ENCODE assay signal across 10 cellular contexts in the genomic region with DNA sequence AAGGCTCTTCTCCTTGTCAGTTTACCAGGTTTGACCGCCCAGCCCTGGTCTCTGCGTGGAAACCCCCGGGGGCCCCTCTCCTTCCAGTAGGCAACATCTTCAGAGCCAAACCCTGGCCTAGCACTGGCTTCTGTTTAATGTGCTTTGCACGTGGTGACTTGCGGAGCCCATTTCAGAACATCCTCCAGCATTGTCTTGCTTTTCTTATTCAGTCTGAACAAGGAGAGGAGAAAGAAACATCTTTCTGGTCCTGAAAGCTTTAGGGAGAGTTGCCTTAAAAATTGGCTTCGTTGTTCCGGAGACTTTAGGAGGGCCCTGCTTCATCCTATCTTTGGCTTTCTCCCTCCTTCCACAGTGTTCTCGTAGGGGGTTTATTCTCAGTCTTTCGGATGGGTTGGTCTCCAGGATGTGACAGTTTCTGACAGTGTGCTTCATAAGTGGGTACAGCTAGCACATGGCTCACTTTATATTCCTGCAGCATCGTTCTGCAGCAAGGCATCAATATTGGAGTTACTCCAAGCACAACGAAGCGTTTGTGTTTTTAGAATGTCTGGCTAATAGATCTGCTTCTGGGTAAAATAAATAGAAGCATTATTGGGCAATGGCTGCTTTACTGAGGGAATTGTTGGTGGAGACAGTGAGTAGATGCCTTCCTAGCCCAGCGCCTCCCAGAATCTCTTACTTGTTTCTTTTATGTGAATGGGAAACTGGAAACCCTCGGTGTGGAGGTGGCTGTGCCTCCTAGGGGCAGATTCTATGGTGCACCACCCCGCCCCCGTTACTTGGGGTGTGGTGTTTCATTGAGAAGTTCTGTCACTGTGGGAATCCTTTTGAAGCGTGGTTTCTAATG. TPM values are rescaled to one million over a fixed set of nuclear protein-coding genes. Genes with fewer than 3 reads are reported as not detected.
A peak's percentile ranks its signal among the peaks of the same experiment; 100 is the strongest.
DNase-seq lines count a peak whose midpoint lies in the region; TF ChIP-seq lines count a peak whose summit lies in the region.
"Had no signal": no experiment of that assay in that cellular context is flagged by ENCODE, and none has a peak within 500 bp of the region (broad histone marks: within the 10 kb centered on the region; RNA-seq: fewer than 3 reads in every experiment).

No MANE protein-coding gene starts in this region.

- peak overlapping the region; percentile 80 for H3K4me2 ChIP-seq in mesendoderm (ENCODE audit: low read length)

- intact Hi-C loops in uterus (cut with DNase I; ENCODE audit: low total_unique reads) = no loop called here

- no peaks in the 10 kb centered on the region for H3K9me3 ChIP-seq in uterus

- no CpG with 5 or more reads among the region's 17 CpGs for WGBS in mesendoderm (ENCODE audit: extremely low coverage, insufficient coverage, low lambda C conversion rate)

- peak overlapping the region; percentile 59 for H3K56ac ChIP-seq in mesendoderm (ENCODE audit: low read length)

- H3K4me1 ChIP-seq in mesendoderm (ENCODE audit: control insufficient read depth, low read depth, low read length) = peaks cover 9% of the 10 kb centered on the region
- peaks cover 0 to 5% of the 10 kb centered on the region in 2 donors for H3K4me1 ChIP-seq in uterus

- no peak for TF ChIP-seq POLR2A in uterus (IDR thresholded peaks at IDR 0.05)

- TF ChIP-seq CTCF in coronary artery (IDR thresholded peaks at IDR 0.05) (no peak), uterus (IDR thresholded peaks at IDR 0.05) (no peak)

- H2BK120ac ChIP-seq in mesendoderm (ENCODE audit: low read depth, low read length) = no peak overlapping the region

- H3K18ac ChIP-seq in mesendoderm (ENCODE audit: low read length) = peak overlapping the region; percentile 100

- H2BK15ac ChIP-seq in mesendoderm (replicated peaks; ENCODE audit: low read depth) = no peak overlapping the region

- no peak overlapping the region for H2BK5ac ChIP-seq in mesendoderm (ENCODE audit: low read length)

- no peaks in the 10 kb centered on the region for H3K36me3 ChIP-seq in mesendoderm (ENCODE audit: control insufficient read depth, insufficient read depth, low read length)
- H3K36me3 ChIP-seq in uterus = no peaks in the 10 kb centered on the region

- H3K4ac ChIP-seq in mesendoderm (ENCODE audit: low read depth, low read length) = no peak overlapping the region

- H3K27ac ChIP-seq in coronary artery = peak overlapping the region; percentile 28 to 39
- no peak overlapping the region for H3K27ac ChIP-seq in mesendoderm (ENCODE audit: low read depth, low read length)
- H3K27ac ChIP-seq in uterus = peak overlapping the region; percentile 63 to 65

- H3K9ac ChIP-seq in mesendoderm (ENCODE audit: low read length) = peak overlapping the region; percentile 76

- H2AK5ac ChIP-seq in mesendoderm (ENCODE audit: low read length) = no peak overlapping the region

- H3K4me3 ChIP-seq in coronary artery = peak overlapping the region; percentile 96
- peak overlapping the region; percentile 81 for H3K4me3 ChIP-seq in mesendoderm (ENCODE audit: low read length)
- H3K4me3 ChIP-seq in uterus = peak overlapping the region; percentile 55 to 77

- DNase-seq in NCI-H2171 treated with DMSO at 0.1 percent for 48 hours (lab: John Stamatoyannopoulos, UW) (peak; percentile 19), NCI-H2171 (lab: John Stamatoyannopoulos, UW) (no peak), NCI-H2107 (lab: John Stamatoyannopoulos, UW) (peak; percentile 8), coronary artery (ENCODE audit: low spot score) (no peak), mesendoderm (peak; percentile 70), uterus (no peak), GDM1 (lab: John Stamatoyannopoulos, UW) (no peak), SKM-1 treated with dmso at 0.1 percent for 144 hours (lab: John Stamatoyannopoulos, UW; ENCODE audit: unreplicated experiment) (no peak)
- DNase-seq: DND-41 had no signal

- no peak overlapping the region for H3K23ac ChIP-seq in mesendoderm (ENCODE audit: low read length)

- peaks cover 45% of the 10 kb centered on the region for H3K79me2 ChIP-seq in mesendoderm (ENCODE audit: control insufficient read depth, insufficient read depth, low read length)

- H3K27me3 ChIP-seq in mesendoderm (ENCODE audit: insufficient read depth, low read length, poor library complexity) (no peaks in the 10 kb centered on the region), uterus (no peaks in the 10 kb centered on the region)

- H3K79me1 ChIP-seq in mesendoderm (ENCODE audit: low read length) = peaks cover 6% of the 10 kb centered on the region

- no peak overlapping the region for H4K5ac ChIP-seq in mesendoderm (ENCODE audit: low read length)

- H4K8ac ChIP-seq in mesendoderm (ENCODE audit: low read depth, low read length) = no peak overlapping the region

RNA-seq across cellular contexts. Expression of a gene that starts 1.8 kb away (rescaled TPM):
- polyA plus RNA-seq in mesendoderm (2013, experiment 1 of 2) = 92.7 TPM
- polyA plus RNA-seq in mesendoderm (2013, experiment 2 of 2) = 92.0 TPM
- total RNA-seq in uterus = 10 to 100 TPM; 13.1 to 71.2 (median 46.6) TPM

RNA-seq across cellular contexts. Expression of a gene that starts 32.3 kb away (rescaled TPM):
- not detected for polyA plus RNA-seq in mesendoderm (2013, experiment 1 of 2)
- polyA plus RNA-seq in mesendoderm (2013, experiment 2 of 2) = not detected
- total RNA-seq in uterus = not detected
- total RNA-seq: temporal lobe had no signal

Comparison
In these comparisons a context has a peak if more than half of its experiments do, and no peak if none do; other contexts are left out.
1. DNase-seq: peak in NCI-H2171 treated with DMSO at 0.1 percent for 48 hours (single experiment), NCI-H2107 (single experiment) and mesendoderm (single experiment); none in NCI-H2171 (single experiment), coronary artery (single experiment), uterus (0 of 2), GDM1 (single experiment) and SKM-1 treated with dmso at 0.1 percent for 144 hours (single experiment).
2. Peak in every context shown above with its lines, with median percentiles within 50 percentile points of each other: H3K4me3 ChIP-seq.